8 cellular contexts compared by ENCODE assay signal in the genomic region with DNA sequence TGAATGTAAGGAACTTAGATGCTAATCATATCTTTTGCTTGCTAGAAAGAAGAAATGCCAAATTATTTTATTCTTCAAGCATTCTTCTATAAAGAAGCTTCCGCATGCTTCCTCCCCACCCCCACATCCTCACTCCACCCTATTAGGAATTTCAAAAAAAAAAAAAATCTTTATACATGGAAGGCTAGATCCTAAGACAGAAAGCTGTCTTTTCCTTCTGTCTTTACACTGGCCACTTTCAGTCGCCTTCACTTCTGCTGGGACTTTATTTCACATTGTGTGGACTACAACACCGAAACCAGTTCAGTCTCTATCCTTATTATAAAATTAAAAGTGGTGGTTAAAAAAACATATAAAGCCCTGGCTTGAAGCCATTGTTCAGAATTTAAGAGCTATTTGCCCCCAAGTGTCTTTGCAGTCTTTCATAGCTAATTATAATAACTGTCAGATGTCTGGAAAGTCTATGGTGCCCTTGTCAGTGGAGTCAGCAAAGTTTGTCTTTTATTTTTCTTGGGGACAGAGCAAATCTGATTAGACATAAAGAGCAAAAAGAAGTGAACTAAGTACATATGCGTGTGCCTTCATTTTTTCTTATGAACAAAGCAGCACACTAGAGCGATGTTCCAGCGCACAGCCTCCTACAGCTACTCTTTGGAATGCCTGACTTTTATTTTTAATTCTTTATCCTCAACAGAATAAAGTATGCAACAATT.
A peak's percentile ranks its signal among the peaks of the same experiment; 100 is the strongest.
DNase-seq lines count a peak whose midpoint lies in the region; ATAC-seq and TF ChIP-seq lines count a peak whose summit lies in the region.

No MANE protein-coding gene starts in this region.

- H3K36me3 ChIP-seq in upper lobe of left lung = no peaks in the 10 kb centered on the region

- H3K9me3 ChIP-seq in upper lobe of left lung = no peaks in the 10 kb centered on the region

- no peak for TF ChIP-seq CTCF in upper lobe of left lung (IDR thresholded peaks at IDR 0.05)

- no peaks in the 10 kb centered on the region for H3K27me3 ChIP-seq in upper lobe of left lung

- DNase-seq in NCI-H510A treated with DMSO at 0.1 percent for 48 hours (lab: John Stamatoyannopoulos, UW) (peak; percentile 42), NCI-H510A (lab: John Stamatoyannopoulos, UW) (no peak), NCI-H446 treated with DMSO at 0.1 percent for 48 hours (lab: John Stamatoyannopoulos, UW) (peak; percentile 32), caudate nucleus (lab: John Stamatoyannopoulos, UW) (peak in 5 of 61 donors; percentile 5 to 29 (median 9)), lung microvascular endothelial cell (ENCODE audit: low read depth in 2 of 2) (peak; percentile 50 to 67), upper lobe of left lung (no peak), GOT3 (lab: John Stamatoyannopoulos, UW) (no peak)
- DNase-seq in stimulated activated CD4-positive, alpha-beta T cell treated with anti-CD3 and anti-CD28 coated beads, Interleukin-1b, Interleukin-23, amount 100 ng/mL, for 48 hours = no peak

- H3K4me1 ChIP-seq in upper lobe of left lung = peaks cover 6 to 24% (median 17%) of the 10 kb centered on the region in 4 donors

- ATAC-seq in upper lobe of left lung (ENCODE audit: low FRiP score in 2 of 2) = peak; percentile 53 to 70

- 4 to 9% methylated on average over 6 of the region's 6 CpGs for WGBS in upper lobe of left lung, 2 donors

- no peak for TF ChIP-seq POLR2A in upper lobe of left lung (IDR thresholded peaks at IDR 0.05)

- peak overlapping the region; percentile 91 for H3K27ac ChIP-seq in caudate nucleus (ENCODE audit: low read depth, low read length)
- H3K27ac ChIP-seq in upper lobe of left lung = peak overlapping the region; percentile 73 to 91 (median 85)

- peak overlapping the region; percentile 53 to 80 (median 59) for H3K4me3 ChIP-seq in upper lobe of left lung

- TF ChIP-seq EP300 in upper lobe of left lung (IDR thresholded peaks at IDR 0.05) = no peak

Comparison
In these comparisons a context has a peak if more than half of its experiments do, and no peak if none do; other contexts are left out.
1. DNase-seq: peak in NCI-H510A treated with DMSO at 0.1 percent for 48 hours (single experiment), NCI-H446 treated with DMSO at 0.1 percent for 48 hours (single experiment) and lung microvascular endothelial cell (2 of 2); none in NCI-H510A (single experiment), upper lobe of left lung (0 of 2), stimulated activated CD4-positive, alpha-beta T cell treated with anti-CD3 and anti-CD28 coated beads, Interleukin-1b, Interleukin-23, amount 100 ng/mL, for 48 hours (single experiment) and GOT3 (single experiment).